In the genomic region with DNA sequence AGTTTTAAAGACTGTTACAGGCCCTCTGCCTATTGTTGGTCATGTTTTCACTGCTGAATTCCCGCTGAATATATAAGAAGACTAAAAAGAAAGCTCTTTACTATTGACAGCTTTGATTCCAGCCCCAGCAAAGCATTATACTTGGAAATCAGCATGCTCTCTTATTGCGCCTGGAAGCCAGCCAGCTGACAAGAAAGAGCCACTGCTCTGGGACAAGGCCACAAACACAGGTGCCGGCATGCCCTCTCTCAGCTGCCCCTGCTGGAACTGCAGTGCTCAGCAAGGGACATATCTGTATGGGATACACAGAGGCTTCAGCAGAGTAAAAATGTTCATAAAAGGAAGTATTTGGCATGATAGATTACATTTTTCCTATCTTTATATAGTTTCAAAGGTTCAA, we compare ENCODE assay signal across 17 cellular contexts.
DNase-seq lines count a peak whose midpoint lies in the region; ATAC-seq lines count a peak whose summit lies in the region.
"Had no signal": no experiment of that assay in that cellular context is flagged by ENCODE, and none has a peak within 500 bp of the region (broad histone marks: within the 10 kb centered on the region; RNA-seq: fewer than 3 reads in every experiment).

No MANE protein-coding gene starts in this region.

- ATAC-seq in left lobe of liver, result peak; percentile 80
- ATAC-seq in GM21786 (IDR thresholded peaks at IDR 0.05; ENCODE audit: unreplicated experiment), result no peak
- no peak for ATAC-seq in GM18502 (IDR thresholded peaks at IDR 0.05; ENCODE audit: poor library complexity, unreplicated experiment)
- ATAC-seq: left lung; stimulated activated memory B cell treated with anti-CD40 and anti-IgM and Interleukin-4, amounts not matched to agents 10 μg/mL and 1 μg/mL and 100 μg/mL, for 72 hours; T-helper 17 cell had no signal

- DNase-seq in NCI-H146 (lab: John Stamatoyannopoulos, UW) (peak; percentile 1), NCI-H146 treated with DMSO at 0.1 percent for 48 hours (lab: John Stamatoyannopoulos, UW; ENCODE audit: unreplicated experiment) (no peak), caudate nucleus (lab: John Stamatoyannopoulos, UW) (peak in 35 of 61 donors; percentile 0 to 68 (median 12)), left lobe of liver (ENCODE audit: low spot score) (peak; percentile 57), putamen (ENCODE audit: low spot score) (peak; percentile 40), UCSD-AML1 (lab: John Stamatoyannopoulos, UW; ENCODE audit: unreplicated experiment) (no peak)
- DNase-seq: activated CD8-positive, alpha-beta memory T cell treated with anti-CD3 and anti-CD28 coated beads for 24 hours; activated naive CD8-positive, alpha-beta T cell treated with anti-CD3 and anti-CD28 coated beads, Interleukin-2, amount 10 ng/mL, durations not matched to agents 7 days and 5 days; central memory CD4-positive, alpha-beta T cell; naive B cell; NCI-H1092 treated with DMSO at 0.1 percent for 48 hours; NCI-H2227 treated with DMSO at 0.1 percent for 48 hours; T-helper 17 cell had no signal

- no peak overlapping the region for H3K27ac ChIP-seq in caudate nucleus (ENCODE audit: low read depth, low read length)
- H3K27ac ChIP-seq: left lung had no signal

Comparison
In these comparisons a context has a peak if more than half of its experiments do, and no peak if none do; other contexts are left out.
1. DNase-seq: peak in NCI-H146 (single experiment), caudate nucleus (35 of 61), left lobe of liver (single experiment) and putamen (single experiment); none in NCI-H146 treated with DMSO at 0.1 percent for 48 hours (single experiment) and UCSD-AML1 (single experiment).